Comparison of ENCODE assay signal across 31 cellular contexts in genomic region chr13:32191452-32191998, GRCh38.
"Had no signal": no experiment of that assay in that cellular context is flagged by ENCODE, and none has a peak within 500 bp of the region (broad histone marks: within the 10 kb centered on the region; RNA-seq: fewer than 3 reads in every experiment).

No MANE protein-coding gene starts in this region.

- H3K4me1 ChIP-seq: esophagus squamous epithelium, gastrocnemius medialis, lower lobe of right lung, pancreas, suprapubic skin, transverse colon, vagina had no signal

- H3K27ac ChIP-seq: coronary artery, esophagus squamous epithelium, gastrocnemius medialis, heart right ventricle, lower lobe of right lung, neutrophil, pancreas, suprapubic skin, transverse colon, vagina had no signal

- H3K9me3 ChIP-seq: esophagus squamous epithelium, gastrocnemius medialis, heart right ventricle, lower lobe of right lung, mucosa of descending colon, neutrophil, suprapubic skin, transverse colon, vagina had no signal

- ATAC-seq: gastrocnemius medialis; heart right ventricle; left colon; left ventricle myocardium superior; lower lobe of right lung; mucosa of descending colon; natural killer cell treated with Interleukin-12 subunit alpha and Interleukin-12 subunit beta and Interleukin-15 and Interleukin-18, amount 100 ng/mL, for 72 hours; sciatic nerve; stimulated activated naive CD8-positive, alpha-beta T cell treated with anti-CD3 and anti-CD28 coated beads, Interleukin-15, amount 100 ng/mL, for 72 hours had no signal

- DNase-seq: dermis blood vessel endothelial cell; effector memory CD4-positive, alpha-beta T cell; erythroblast; esophagus squamous epithelium; gastrocnemius medialis; heart right ventricle; hippocampal formation; immature natural killer cell; islet precursor cell; kidney glomerular epithelial cell; left colon; left ventricle myocardium superior; lower lobe of right lung; mucosa of descending colon; naive B cell; pancreas; retina; stimulated activated CD4-positive, alpha-beta T cell treated with anti-CD3 and anti-CD28 coated beads, Interleukin-12 subunit alpha, Interleukin-12 subunit beta, amount 100 ng/mL, for 4 hours; stimulated activated CD4-positive, alpha-beta T cell treated with anti-CD3 and anti-CD28 coated beads, Interleukin-1b, Interleukin-23, amount 100 ng/mL, for 48 hours; stimulated activated CD4-positive, alpha-beta T cell treated with anti-CD3 and anti-CD28 coated beads, Interleukin-4, amount 100 ng/mL, for 1 hour; stimulated activated CD8-positive, alpha-beta memory T cell treated with anti-CD3 and anti-CD28 coated beads, Interleukin-4, amount 100 ng/mL, for 48 hours; stimulated activated naive CD4-positive, alpha-beta T cell; stimulated activated naive CD8-positive, alpha-beta T cell treated with anti-CD3 and anti-CD28 coated beads, Interleukin-15, amount 100 ng/mL, for 72 hours; transverse colon had no signal

- H3K36me3 ChIP-seq: esophagus squamous epithelium, transverse colon had no signal

- FAIRE-seq: pancreas had no signal

- H3K27me3 ChIP-seq: esophagus squamous epithelium, gastrocnemius medialis, heart right ventricle, neutrophil, pancreas, suprapubic skin, transverse colon, vagina had no signal

- H3K4me2 ChIP-seq: smooth muscle cell had no signal

- H3K4me3 ChIP-seq: coronary artery, esophagus squamous epithelium, gastrocnemius medialis, heart right ventricle, lower lobe of right lung, mucosa of descending colon, pancreas, smooth muscle cell, suprapubic skin, transverse colon, vagina had no signal
